Comparison of ENCODE assay signal across 9 cellular contexts in the genomic region with DNA sequence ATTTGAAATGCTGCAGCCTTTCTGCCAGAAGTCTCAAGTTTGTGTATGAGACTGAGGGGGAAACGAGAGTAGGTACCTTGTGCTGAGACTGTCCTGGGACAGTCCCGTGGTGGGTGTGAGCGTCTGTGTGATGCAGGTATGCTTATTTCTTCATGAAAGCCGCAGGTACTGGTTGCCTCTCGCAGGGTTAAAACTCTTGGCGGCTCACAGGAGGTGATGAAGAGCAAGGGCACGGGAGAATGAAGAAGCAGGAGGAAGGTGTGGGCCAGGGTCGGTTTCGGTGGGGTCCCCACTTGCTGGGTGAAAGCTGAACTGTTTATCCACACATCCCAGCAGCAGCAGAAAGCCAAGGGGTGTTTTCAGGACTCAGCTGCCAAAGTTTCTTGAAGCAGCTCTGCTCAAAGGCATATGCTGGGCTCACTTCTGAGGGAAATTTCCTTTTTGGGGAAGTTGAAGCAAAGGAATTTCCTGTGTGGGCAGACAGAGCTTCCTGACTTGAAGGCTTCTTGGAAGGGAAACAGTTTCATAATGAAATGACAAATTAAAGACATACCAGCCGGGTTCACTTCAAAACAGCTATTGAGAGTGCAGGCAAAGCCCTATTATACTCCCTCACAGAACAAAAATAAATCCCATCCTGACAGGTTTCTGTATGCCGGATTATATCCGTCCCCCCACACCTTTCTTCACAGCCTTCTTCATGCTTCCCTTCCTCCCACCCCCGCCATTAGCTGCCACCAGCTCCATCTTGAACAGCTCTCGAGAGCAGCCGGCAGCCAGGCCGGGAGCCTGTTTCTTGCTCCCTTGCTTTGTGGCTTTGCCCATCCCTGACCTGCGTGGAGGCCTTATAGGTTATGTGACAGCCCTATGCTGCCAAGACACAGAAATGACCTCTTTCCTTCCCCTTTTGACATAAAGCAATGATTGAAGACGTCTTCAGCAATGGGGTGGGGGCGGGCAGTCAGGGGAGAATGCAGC.
DNase-seq lines count a peak whose midpoint lies in the region; ATAC-seq and TF ChIP-seq lines count a peak whose summit lies in the region.
"Had no signal": no experiment of that assay in that cellular context is flagged by ENCODE, and none has a peak within 500 bp of the region (broad histone marks: within the 10 kb centered on the region; RNA-seq: fewer than 3 reads in every experiment).

No MANE protein-coding gene starts in this region.

- H3K36me3 ChIP-seq in Loucy (ENCODE audit: insufficient read depth, low read length): peaks cover 36% of the 10 kb centered on the region
- no peaks in the 10 kb centered on the region for H3K36me3 ChIP-seq in skeletal muscle satellite cell (ENCODE audit: insufficient read depth, low read length)
- H3K36me3 ChIP-seq: ovary had no signal

- H3K4me2 ChIP-seq in Loucy (ENCODE audit: low read depth, low read length, poor library complexity, severe bottlenecking) (peak overlapping the region; percentile 35), skeletal muscle satellite cell (ENCODE audit: low read length) (peak overlapping the region; percentile 56)

- no peaks in the 10 kb centered on the region for H3K9me2 ChIP-seq in Loucy (replicated peaks; ENCODE audit: low read depth, low read length)

- intact Hi-C loops in head of caudate nucleus (cut with DNase I): loop anchor here (10.0 kb wide), 1 partner anchor 69 kb away; no protein-coding TSS in a partner anchor

- H2AFZ ChIP-seq in Loucy (ENCODE audit: low read length): no peak overlapping the region

- H3K79me2 ChIP-seq in Loucy (ENCODE audit: insufficient read depth, low read length): peaks cover 91% of the 10 kb centered on the region

- TF ChIP-seq CTCF in Loucy (conservative IDR thresholded peaks at IDR 0.05; ENCODE audit: low read length): no peak

- peaks cover 26% of the 10 kb centered on the region for H4K20me1 ChIP-seq in Loucy (ENCODE audit: insufficient read depth, low read length, poor library complexity, severe bottlenecking)

- H3K9me3 ChIP-seq in Loucy (ENCODE audit: insufficient read depth, low read depth, low read length) (no peaks in the 10 kb centered on the region), skeletal muscle satellite cell (replicated peaks; ENCODE audit: low read length) (no peaks in the 10 kb centered on the region)
- H3K9me3 ChIP-seq: ovary had no signal

- H3K4me3 ChIP-seq in Loucy (ENCODE audit: low read length, poor library complexity, severe bottlenecking): no peak overlapping the region
- peak overlapping the region; percentile 14 for H3K4me3 ChIP-seq in skeletal muscle satellite cell (ENCODE audit: low read length)
- H3K4me3 ChIP-seq: ovary had no signal

- no peaks in the 10 kb centered on the region for H3F3A ChIP-seq in Loucy (ENCODE audit: low read depth)

- H3K4me1 ChIP-seq in Loucy (ENCODE audit: insufficient read depth, low read length, poor library complexity, severe bottlenecking) (peaks cover 57% of the 10 kb centered on the region), skeletal muscle satellite cell (ENCODE audit: control insufficient read depth, insufficient read depth, low read length) (peaks cover 40% of the 10 kb centered on the region)

- peak; percentile 68 for ATAC-seq in GM21619 (IDR thresholded peaks at IDR 0.05; ENCODE audit: unreplicated experiment)

- DNase-seq in COLO829 (ENCODE audit: low spot score): peak; percentile 32
- DNase-seq in activated T-helper 1 cell treated with Interleukin-2 at 50 U/mL for 16 hours (ENCODE audit: low read depth): peak; percentile 2
- DNase-seq in head of caudate nucleus: peak in 41 of 42 donors; percentile 25 to 81 (median 58)
- DNase-seq in effector CD8-positive, alpha-beta T cell (lab: John Stamatoyannopoulos, UW): no peak
- DNase-seq in NCI-H2227 treated with DMSO at 0.1 percent for 48 hours (lab: John Stamatoyannopoulos, UW): no peak

- H3K27me3 ChIP-seq in Loucy (ENCODE audit: insufficient read depth, low read length, poor library complexity, severe bottlenecking) (no peaks in the 10 kb centered on the region), skeletal muscle satellite cell (ENCODE audit: control insufficient read depth, insufficient read depth, low read length) (no peaks in the 10 kb centered on the region)
- H3K27me3 ChIP-seq: ovary had no signal

- H3K9ac ChIP-seq in Loucy (ENCODE audit: low read depth, low read length, poor library complexity, severe bottlenecking): peak overlapping the region; percentile 32
- peak overlapping the region; percentile 56 for H3K9ac ChIP-seq in skeletal muscle satellite cell (ENCODE audit: low read depth, low read length)

Comparison
In these comparisons a context has a peak if more than half of its experiments do, and no peak if none do; other contexts are left out.
1. DNase-seq: peak in COLO829 (single experiment), activated T-helper 1 cell treated with Interleukin-2 at 50 U/mL for 16 hours (single experiment) and head of caudate nucleus (41 of 42); none in effector CD8-positive, alpha-beta T cell (single experiment) and NCI-H2227 treated with DMSO at 0.1 percent for 48 hours (single experiment).